ENCODE assay signal across 3 cellular contexts in genomic region chr2:74583504-74583903, GRCh38.
A peak's percentile ranks its signal among the peaks of the same experiment; 100 is the strongest.
TF ChIP-seq lines count a peak whose summit lies in the region.

No MANE protein-coding gene starts in this region.

TF ChIP-seq in A549, 52 proteins besides CTCF, POLR2A, EP300 and RAD21:
- TF ChIP-seq FOSL2 (IDR thresholded peaks at IDR 0.05) (no peak), FOSL2 (CRISPR knock-in tag; IDR thresholded peaks at IDR 0.05) (peak; percentile 71), HOXB5 (CRISPR knock-in tag; IDR thresholded peaks at IDR 0.05) (no peak)

TF ChIP-seq in HCT116, 20 proteins besides CTCF, POLR2A, EP300 and RAD21:
- TF ChIP-seq SP1 (IDR thresholded peaks at IDR 0.05; ENCODE audit: low read depth) = no peak
- TF ChIP-seq EZH2 (IDR thresholded peaks at IDR 0.05) = no peak
- TF ChIP-seq YY1 (IDR thresholded peaks at IDR 0.05; ENCODE audit: extremely low read depth, insufficient replicate concordance, low read depth, low read length) = no peak
- TF ChIP-seq ATF3 (IDR thresholded peaks at IDR 0.05) = no peak
- no peak for TF ChIP-seq EZH2phosphoT487 (IDR thresholded peaks at IDR 0.05; ENCODE audit: borderline replicate concordance)
- no peak for TF ChIP-seq ZNF274 (IDR thresholded peaks at IDR 0.05; ENCODE audit: low read depth, low read length)
- no peak for TF ChIP-seq MAX (IDR thresholded peaks at IDR 0.05)
- no peak for TF ChIP-seq ZBTB33 (IDR thresholded peaks at IDR 0.05; ENCODE audit: extremely low read depth, insufficient replicate concordance, low read length)
- peak; percentile 27; the same call in 1 of the 2 replicates for TF ChIP-seq FOSL1 (IDR thresholded peaks at IDR 0.05; ENCODE audit: low read depth)

TF ChIP-seq in K562, 482 proteins besides CTCF, POLR2A, EP300 and RAD21:
- peak; percentile 41; the same call in 1 of the 2 replicates for TF ChIP-seq JUND (IDR thresholded peaks at IDR 0.05; ENCODE audit: borderline replicate concordance, low read depth, low read length)
- no peak for TF ChIP-seq JUND (tag; IDR thresholded peaks at IDR 0.05; ENCODE audit: borderline replicate concordance, low read depth, low read length)
- TF ChIP-seq, protein P1, sequence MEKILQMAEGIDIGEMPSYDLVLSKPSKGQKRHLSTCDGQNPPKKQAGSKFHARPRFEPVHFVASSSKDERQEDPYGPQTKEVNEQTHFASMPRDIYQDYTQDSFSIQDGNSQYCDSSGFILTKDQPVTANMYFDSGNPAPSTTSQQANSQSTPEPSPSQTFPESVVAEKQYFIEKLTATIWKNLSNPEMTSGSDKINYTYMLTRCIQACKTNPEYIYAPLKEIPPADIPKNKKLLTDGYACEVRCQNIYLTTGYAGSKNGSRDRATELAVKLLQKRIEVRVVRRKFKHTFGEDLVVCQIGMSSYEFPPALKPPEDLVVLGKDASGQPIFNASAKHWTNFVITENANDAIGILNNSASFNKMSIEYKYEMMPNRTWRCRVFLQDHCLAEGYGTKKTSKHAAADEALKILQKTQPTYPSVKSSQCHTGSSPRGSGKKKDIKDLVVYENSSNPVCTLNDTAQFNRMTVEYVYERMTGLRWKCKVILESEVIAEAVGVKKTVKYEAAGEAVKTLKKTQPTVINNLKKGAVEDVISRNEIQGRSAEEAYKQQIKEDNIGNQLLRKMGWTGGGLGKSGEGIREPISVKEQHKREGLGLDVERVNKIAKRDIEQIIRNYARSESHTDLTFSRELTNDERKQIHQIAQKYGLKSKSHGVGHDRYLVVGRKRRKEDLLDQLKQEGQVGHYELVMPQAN (IDR thresholded peaks at IDR 0.05; ENCODE audit: borderline replicate concordance) = no peak
- TF ChIP-seq, protein P2, sequence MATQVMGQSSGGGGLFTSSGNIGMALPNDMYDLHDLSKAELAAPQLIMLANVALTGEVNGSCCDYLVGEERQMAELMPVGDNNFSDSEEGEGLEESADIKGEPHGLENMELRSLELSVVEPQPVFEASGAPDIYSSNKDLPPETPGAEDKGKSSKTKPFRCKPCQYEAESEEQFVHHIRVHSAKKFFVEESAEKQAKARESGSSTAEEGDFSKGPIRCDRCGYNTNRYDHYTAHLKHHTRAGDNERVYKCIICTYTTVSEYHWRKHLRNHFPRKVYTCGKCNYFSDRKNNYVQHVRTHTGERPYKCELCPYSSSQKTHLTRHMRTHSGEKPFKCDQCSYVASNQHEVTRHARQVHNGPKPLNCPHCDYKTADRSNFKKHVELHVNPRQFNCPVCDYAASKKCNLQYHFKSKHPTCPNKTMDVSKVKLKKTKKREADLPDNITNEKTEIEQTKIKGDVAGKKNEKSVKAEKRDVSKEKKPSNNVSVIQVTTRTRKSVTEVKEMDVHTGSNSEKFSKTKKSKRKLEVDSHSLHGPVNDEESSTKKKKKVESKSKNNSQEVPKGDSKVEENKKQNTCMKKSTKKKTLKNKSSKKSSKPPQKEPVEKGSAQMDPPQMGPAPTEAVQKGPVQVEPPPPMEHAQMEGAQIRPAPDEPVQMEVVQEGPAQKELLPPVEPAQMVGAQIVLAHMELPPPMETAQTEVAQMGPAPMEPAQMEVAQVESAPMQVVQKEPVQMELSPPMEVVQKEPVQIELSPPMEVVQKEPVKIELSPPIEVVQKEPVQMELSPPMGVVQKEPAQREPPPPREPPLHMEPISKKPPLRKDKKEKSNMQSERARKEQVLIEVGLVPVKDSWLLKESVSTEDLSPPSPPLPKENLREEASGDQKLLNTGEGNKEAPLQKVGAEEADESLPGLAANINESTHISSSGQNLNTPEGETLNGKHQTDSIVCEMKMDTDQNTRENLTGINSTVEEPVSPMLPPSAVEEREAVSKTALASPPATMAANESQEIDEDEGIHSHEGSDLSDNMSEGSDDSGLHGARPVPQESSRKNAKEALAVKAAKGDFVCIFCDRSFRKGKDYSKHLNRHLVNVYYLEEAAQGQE (CRISPR knock-in tag; IDR thresholded peaks at IDR 0.05; ENCODE audit: low read depth) = no peak
- no peak for TF ChIP-seq TRIM28 (IDR thresholded peaks at IDR 0.05)
- TF ChIP-seq FOSL1 (tag; conservative IDR thresholded peaks at IDR 0.05) = 0 out of 2 replicates have a peak, but pooled peaks have one; percentile 9
- TF ChIP-seq, protein P3, sequence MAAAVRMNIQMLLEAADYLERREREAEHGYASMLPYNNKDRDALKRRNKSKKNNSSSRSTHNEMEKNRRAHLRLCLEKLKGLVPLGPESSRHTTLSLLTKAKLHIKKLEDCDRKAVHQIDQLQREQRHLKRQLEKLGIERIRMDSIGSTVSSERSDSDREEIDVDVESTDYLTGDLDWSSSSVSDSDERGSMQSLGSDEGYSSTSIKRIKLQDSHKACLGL (CRISPR knock-in tag; IDR thresholded peaks at IDR 0.05; ENCODE audit: borderline replicate concordance, poor library complexity, severe bottlenecking) = no peak
- no peak for TF ChIP-seq CHCHD3 (CRISPR knock-in tag; IDR thresholded peaks at IDR 0.05)
- no peak for TF ChIP-seq BCOR (IDR thresholded peaks at IDR 0.05)
- no peak for TF ChIP-seq SAP30 (IDR thresholded peaks at IDR 0.05; ENCODE audit: borderline replicate concordance, insufficient read depth, low read depth, low read length, poor library complexity, severe bottlenecking)
- TF ChIP-seq TFE3 (CRISPR knock-in tag; IDR thresholded peaks at IDR 0.05) = no peak
- TF ChIP-seq THRAP3 (IDR thresholded peaks at IDR 0.05; ENCODE audit: borderline replicate concordance) = no peak
- TF ChIP-seq, protein P4, sequence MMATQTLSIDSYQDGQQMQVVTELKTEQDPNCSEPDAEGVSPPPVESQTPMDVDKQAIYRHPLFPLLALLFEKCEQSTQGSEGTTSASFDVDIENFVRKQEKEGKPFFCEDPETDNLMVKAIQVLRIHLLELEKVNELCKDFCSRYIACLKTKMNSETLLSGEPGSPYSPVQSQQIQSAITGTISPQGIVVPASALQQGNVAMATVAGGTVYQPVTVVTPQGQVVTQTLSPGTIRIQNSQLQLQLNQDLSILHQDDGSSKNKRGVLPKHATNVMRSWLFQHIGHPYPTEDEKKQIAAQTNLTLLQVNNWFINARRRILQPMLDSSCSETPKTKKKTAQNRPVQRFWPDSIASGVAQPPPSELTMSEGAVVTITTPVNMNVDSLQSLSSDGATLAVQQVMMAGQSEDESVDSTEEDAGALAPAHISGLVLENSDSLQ (IDR thresholded peaks at IDR 0.05) = no peak
- TF ChIP-seq ATF3 (IDR thresholded peaks at IDR 0.05) = peak; percentile 57
- TF ChIP-seq ATF3 (CRISPR knock-in tag; conservative IDR thresholded peaks at IDR 0.05) = no peak
- TF ChIP-seq, protein P5, sequence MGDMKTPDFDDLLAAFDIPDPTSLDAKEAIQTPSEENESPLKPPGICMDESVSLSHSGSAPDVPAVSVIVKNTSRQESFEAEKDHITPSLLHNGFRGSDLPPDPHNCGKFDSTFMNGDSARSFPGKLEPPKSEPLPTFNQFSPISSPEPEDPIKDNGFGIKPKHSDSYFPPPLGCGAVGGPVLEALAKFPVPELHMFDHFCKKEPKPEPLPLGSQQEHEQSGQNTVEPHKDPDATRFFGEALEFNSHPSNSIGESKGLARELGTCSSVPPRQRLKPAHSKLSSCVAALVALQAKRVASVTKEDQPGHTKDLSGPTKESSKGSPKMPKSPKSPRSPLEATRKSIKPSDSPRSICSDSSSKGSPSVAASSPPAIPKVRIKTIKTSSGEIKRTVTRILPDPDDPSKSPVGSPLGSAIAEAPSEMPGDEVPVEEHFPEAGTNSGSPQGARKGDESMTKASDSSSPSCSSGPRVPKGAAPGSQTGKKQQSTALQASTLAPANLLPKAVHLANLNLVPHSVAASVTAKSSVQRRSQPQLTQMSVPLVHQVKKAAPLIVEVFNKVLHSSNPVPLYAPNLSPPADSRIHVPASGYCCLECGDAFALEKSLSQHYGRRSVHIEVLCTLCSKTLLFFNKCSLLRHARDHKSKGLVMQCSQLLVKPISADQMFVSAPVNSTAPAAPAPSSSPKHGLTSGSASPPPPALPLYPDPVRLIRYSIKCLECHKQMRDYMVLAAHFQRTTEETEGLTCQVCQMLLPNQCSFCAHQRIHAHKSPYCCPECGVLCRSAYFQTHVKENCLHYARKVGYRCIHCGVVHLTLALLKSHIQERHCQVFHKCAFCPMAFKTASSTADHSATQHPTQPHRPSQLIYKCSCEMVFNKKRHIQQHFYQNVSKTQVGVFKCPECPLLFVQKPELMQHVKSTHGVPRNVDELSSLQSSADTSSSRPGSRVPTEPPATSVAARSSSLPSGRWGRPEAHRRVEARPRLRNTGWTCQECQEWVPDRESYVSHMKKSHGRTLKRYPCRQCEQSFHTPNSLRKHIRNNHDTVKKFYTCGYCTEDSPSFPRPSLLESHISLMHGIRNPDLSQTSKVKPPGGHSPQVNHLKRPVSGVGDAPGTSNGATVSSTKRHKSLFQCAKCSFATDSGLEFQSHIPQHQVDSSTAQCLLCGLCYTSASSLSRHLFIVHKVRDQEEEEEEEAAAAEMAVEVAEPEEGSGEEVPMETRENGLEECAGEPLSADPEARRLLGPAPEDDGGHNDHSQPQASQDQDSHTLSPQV (IDR thresholded peaks at IDR 0.05) = no peak
- TF ChIP-seq, protein P6, sequence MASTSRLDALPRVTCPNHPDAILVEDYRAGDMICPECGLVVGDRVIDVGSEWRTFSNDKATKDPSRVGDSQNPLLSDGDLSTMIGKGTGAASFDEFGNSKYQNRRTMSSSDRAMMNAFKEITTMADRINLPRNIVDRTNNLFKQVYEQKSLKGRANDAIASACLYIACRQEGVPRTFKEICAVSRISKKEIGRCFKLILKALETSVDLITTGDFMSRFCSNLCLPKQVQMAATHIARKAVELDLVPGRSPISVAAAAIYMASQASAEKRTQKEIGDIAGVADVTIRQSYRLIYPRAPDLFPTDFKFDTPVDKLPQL (IDR thresholded peaks at IDR 0.05; ENCODE audit: extremely low read depth, insufficient read length) = no peak
- TF ChIP-seq PPARD (CRISPR knock-in tag; IDR thresholded peaks at IDR 0.05) = no peak
